ENCODE assay signal across 9 cellular contexts in the genomic region with DNA sequence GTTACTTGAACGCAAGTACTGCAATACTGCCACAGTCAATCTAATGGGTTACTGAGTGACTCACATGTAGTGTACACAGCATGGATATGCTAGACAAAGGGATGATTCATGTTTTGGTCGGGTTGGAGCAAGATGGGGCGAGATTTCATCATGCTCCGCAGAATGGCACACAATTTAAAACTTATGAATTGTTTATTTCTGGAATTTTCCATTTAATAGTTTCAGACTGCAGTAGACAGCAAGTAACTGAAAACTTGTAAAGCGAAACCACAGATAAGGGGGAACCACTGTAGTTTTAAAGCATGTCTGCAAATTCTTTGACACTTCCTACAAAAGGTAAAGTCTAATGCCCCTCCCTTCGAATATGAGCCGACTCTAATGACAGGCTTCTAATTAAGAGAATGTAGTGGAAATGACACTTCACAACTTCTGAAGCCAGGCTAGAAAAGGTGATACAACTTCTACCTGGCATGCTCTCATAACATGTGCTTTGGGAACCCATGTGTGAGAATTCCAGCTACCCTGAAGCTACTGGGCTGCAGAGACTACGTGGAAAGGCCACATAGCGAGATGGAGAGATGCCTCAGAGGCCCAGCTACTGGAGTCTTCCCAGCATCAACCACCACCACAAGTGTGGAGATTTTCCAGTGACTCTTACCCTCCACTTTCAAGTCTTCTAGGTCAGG. TPM values are rescaled to one million over a fixed set of nuclear protein-coding genes. Genes with fewer than 3 reads are reported as not detected.
A peak's percentile ranks its signal among the peaks of the same experiment; 100 is the strongest.
DNase-seq lines count a peak whose midpoint lies in the region; ATAC-seq and TF ChIP-seq lines count a peak whose summit lies in the region.
"Had no signal": no experiment of that assay in that cellular context is flagged by ENCODE, and none has a peak within 500 bp of the region (broad histone marks: within the 10 kb centered on the region; RNA-seq: fewer than 3 reads in every experiment).

No MANE protein-coding gene starts in this region.

- no peaks in the 10 kb centered on the region for H3K9me3 ChIP-seq in vagina
- H3K9me3 ChIP-seq: neutrophil had no signal

- no peak overlapping the region for H3K4me3 Mint-ChIP-seq in activated B cell treated with CpG ODN at 0.5 μM for 24 hours

- no peak for TF ChIP-seq CTCF in activated B cell treated with CpG ODN at 0.5 μM for 24 hours (IDR thresholded peaks at IDR 0.05)
- TF ChIP-seq CTCF in vagina (IDR thresholded peaks at IDR 0.05): no peak

- intact Hi-C loops in activated B cell treated with CpG ODN at 0.5 μM for 24 hours (cut with micrococcal nuclease): no loop called here
- intact Hi-C loops in vagina (cut with DNase I): loop anchor here (10.0 kb wide), 1 partner anchor 54 kb away; no protein-coding TSS in a partner anchor

- H3K27me3 ChIP-seq in vagina: no peaks in the 10 kb centered on the region

- H3K4me1 ChIP-seq in vagina: peaks cover 16% of the 10 kb centered on the region

- TF ChIP-seq POLR2A in vagina (IDR thresholded peaks at IDR 0.05): no peak

- peaks cover 42% of the 10 kb centered on the region for H3K4me1 Mint-ChIP-seq in activated B cell treated with CpG ODN at 0.5 μM for 24 hours

- H3K36me3 Mint-ChIP-seq in activated B cell treated with CpG ODN at 0.5 μM for 24 hours (ENCODE audit: low read depth): no peaks in the 10 kb centered on the region

- ATAC-seq in activated B cell treated with CpG ODN at 0.5 μM for 24 hours (ENCODE audit: low read depth): peak; percentile 66
- ATAC-seq in HG02623 (IDR thresholded peaks at IDR 0.05; ENCODE audit: unreplicated experiment): no peak

- POLR2A ChIA-PET in activated B cell treated with CpG ODN at 0.5 μM for 24 hours (lab: Charles Lee): interaction anchor here (2.0 kb wide), 1 partner anchor 13 kb away, joined by 11 read pairs; no protein-coding TSS in a partner anchor

- no peak overlapping the region for H3K4me3 ChIP-seq in vagina

- no peaks in the 10 kb centered on the region for H3K27me3 Mint-ChIP-seq in activated B cell treated with CpG ODN at 0.5 μM for 24 hours

- H3K27ac Mint-ChIP-seq in activated B cell treated with CpG ODN at 0.5 μM for 24 hours: peak overlapping the region; percentile 56

- no peaks in the 10 kb centered on the region for H3K36me3 ChIP-seq in vagina
- H3K36me3 ChIP-seq: neutrophil had no signal

- no peaks in the 10 kb centered on the region for H3K9me3 Mint-ChIP-seq in activated B cell treated with CpG ODN at 0.5 μM for 24 hours

- H3K27ac ChIP-seq in vagina: peak overlapping the region; percentile 75
- H3K27ac ChIP-seq: neutrophil had no signal

- CTCF ChIA-PET in activated B cell treated with CpG ODN at 0.5 μM for 24 hours (lab: Charles Lee): interaction anchor here (0.9 kb wide), 1 partner anchor 12 kb away, joined by 4 read pairs; no protein-coding TSS in a partner anchor

- peak; percentile 60 for DNase-seq in stimulated activated CD4-positive, alpha-beta T cell treated with anti-CD3 and anti-CD28 coated beads, Interleukin-1b, Interleukin-23, amount 100 ng/mL, for 48 hours
- no peak for DNase-seq in stimulated activated CD4-positive, alpha-beta T cell treated with anti-CD3 and anti-CD28 coated beads, Interleukin-12 subunit alpha, Interleukin-12 subunit beta, amount 100 ng/mL, for 4 hours
- no peak for DNase-seq in activated B cell treated with CpG ODN at 0.5 μM for 24 hours
- DNase-seq in foreskin melanocyte: peak; percentile 78
- DNase-seq in vagina (ENCODE audit: extremely low spot score in 2 of 2): no peak
- no peak for DNase-seq in RPMI8226
- DNase-seq in iPS-NIHi7 (ENCODE audit: extremely low spot score): no peak

RNA-seq across cellular contexts. Expression of gene TCP11L2, which starts 13.9 kb away (rescaled TPM):
- total RNA-seq in activated B cell treated with CpG ODN at 0.5 μM for 24 hours: 48.0 and 52.5 TPM in 2 replicates
- 47.1 TPM for total RNA-seq in vagina

RNA-seq across cellular contexts. Expression of gene CKAP4, which starts 40.8 kb away (rescaled TPM):
- 15.9 and 17.1 TPM in 2 replicates for total RNA-seq in activated B cell treated with CpG ODN at 0.5 μM for 24 hours
- total RNA-seq in vagina: 42.5 TPM

Comparison
In these comparisons a context has a peak if more than half of its experiments do, and no peak if none do; other contexts are left out.
1. DNase-seq: peak in stimulated activated CD4-positive, alpha-beta T cell treated with anti-CD3 and anti-CD28 coated beads, Interleukin-1b, Interleukin-23, amount 100 ng/mL, for 48 hours (single experiment) and foreskin melanocyte (single experiment); none in stimulated activated CD4-positive, alpha-beta T cell treated with anti-CD3 and anti-CD28 coated beads, Interleukin-12 subunit alpha, Interleukin-12 subunit beta, amount 100 ng/mL, for 4 hours (single experiment), activated B cell treated with CpG ODN at 0.5 μM for 24 hours (single experiment), vagina (0 of 2), RPMI8226 (single experiment) and iPS-NIHi7 (single experiment).